In the genomic region with DNA sequence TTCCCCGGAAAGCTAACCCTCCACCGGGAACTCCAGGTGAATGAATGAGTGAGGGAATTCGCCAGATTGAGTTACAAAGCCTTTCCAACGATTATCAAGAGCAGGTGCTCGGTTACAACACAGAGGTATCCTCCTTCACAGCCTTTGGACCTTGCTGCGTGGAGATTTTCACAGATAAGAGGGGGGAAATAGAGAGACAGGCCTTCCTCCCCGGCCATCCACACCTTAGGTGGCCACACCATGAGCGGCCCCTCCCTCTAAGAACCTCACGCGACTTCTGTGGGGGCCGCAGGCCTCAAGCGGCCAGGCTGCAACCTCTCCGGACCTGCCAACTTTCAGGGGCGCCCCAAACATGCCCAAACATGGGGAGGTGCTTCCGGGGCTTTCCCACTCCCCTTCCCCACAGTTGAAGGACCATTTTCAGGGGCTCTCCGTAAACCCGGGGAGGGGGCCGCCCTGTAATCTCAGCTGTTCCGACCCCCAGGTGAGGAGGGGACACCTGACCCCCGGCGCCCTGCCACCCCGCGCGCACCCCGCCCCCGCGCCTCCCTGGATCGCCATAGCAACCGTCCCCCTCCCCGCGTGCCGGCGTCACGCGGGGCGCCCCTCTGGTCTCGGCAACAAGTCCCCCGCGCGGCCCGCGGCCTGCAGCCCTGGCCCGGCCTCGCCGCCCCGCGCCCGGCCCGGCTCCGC, we compare ENCODE assay signal across 8 cellular contexts. TPM values are rescaled to one million over a fixed set of nuclear protein-coding genes. Genes with fewer than 3 reads are reported as not detected.
DNase-seq lines count a peak whose midpoint lies in the region; ATAC-seq and TF ChIP-seq lines count a peak whose summit lies in the region.

No MANE protein-coding gene starts in this region.

- no peak for TF ChIP-seq POLR2A in upper lobe of left lung (IDR thresholded peaks at IDR 0.05)

- 3 to 6% methylated on average over 14 to 17 of the region's 50 CpGs for WGBS in upper lobe of left lung, 2 donors

- DNase-seq in AG10803 (ENCODE audit: low read depth) (no peak), naive B cell (no peak), upper lobe of left lung (no peak)
- peak; percentile 13 for DNase-seq in T-helper 2 cell treated with Interferon-gamma antibody and Interleukin-4, amounts not matched to agents 5 μg/mL and 100 μg/mL, for 36 hours (ENCODE audit: low spot score)
- DNase-seq in effector memory CD4-positive, alpha-beta T cell: no peak

- peaks cover 3% of the 10 kb centered on the region for H3K36me3 Mint-ChIP-seq in T-helper 2 cell treated with Interferon-gamma antibody and Interleukin-4, amounts not matched to agents 5 μg/mL and 100 μg/mL, for 36 hours (ENCODE audit: low read depth)
- no peaks in the 10 kb centered on the region for H3K36me3 Mint-ChIP-seq in naive B cell

- peaks cover 13% of the 10 kb centered on the region for H3K27me3 Mint-ChIP-seq in T-helper 2 cell treated with Interferon-gamma antibody and Interleukin-4, amounts not matched to agents 5 μg/mL and 100 μg/mL, for 36 hours (ENCODE audit: low read depth)
- peaks cover 0 to 5% (median 0%) of the 10 kb centered on the region in 3 donors for H3K27me3 Mint-ChIP-seq in naive B cell

- H3K4me3 ChIP-seq in AG10803 (ENCODE audit: low read length) (peak overlapping the region; percentile 77), upper lobe of left lung (peak overlapping the region; percentile 48 to 77 (median 62))
- H3K4me3 ChIP-seq in effector memory CD4-positive, alpha-beta T cell (ENCODE audit: insufficient read depth, low read depth, low read length, poor library complexity, severe bottlenecking): peak overlapping the region; percentile 60

- ATAC-seq in GM18520 (IDR thresholded peaks at IDR 0.05; ENCODE audit: unreplicated experiment) (peak; percentile 14), HG03135 (IDR thresholded peaks at IDR 0.05; ENCODE audit: unreplicated experiment) (peak; percentile 22), naive B cell (ENCODE audit: low read depth in 2 of 2) (peak; percentile 6 to 15), upper lobe of left lung (ENCODE audit: low FRiP score in 2 of 2) (no peak), HG03457 (IDR thresholded peaks at IDR 0.05; ENCODE audit: unreplicated experiment) (no peak)

- H3K4me1 ChIP-seq in effector memory CD4-positive, alpha-beta T cell (ENCODE audit: control insufficient read depth, insufficient read depth, low read length, poor library complexity, severe bottlenecking): peaks cover 14% of the 10 kb centered on the region
- peaks cover 28 to 38% (median 35%) of the 10 kb centered on the region in 4 donors for H3K4me1 ChIP-seq in upper lobe of left lung

- no peaks in the 10 kb centered on the region for H3K36me3 ChIP-seq in effector memory CD4-positive, alpha-beta T cell (ENCODE audit: control insufficient read depth, insufficient read depth, low read length)
- H3K36me3 ChIP-seq in upper lobe of left lung: no peaks in the 10 kb centered on the region

- TF ChIP-seq CTCF in AG10803 (conservative IDR thresholded peaks at IDR 0.05; ENCODE audit: low read length): no peak
- TF ChIP-seq CTCF in upper lobe of left lung (IDR thresholded peaks at IDR 0.05): no peak

- peaks cover 29% of the 10 kb centered on the region for H3K4me1 Mint-ChIP-seq in T-helper 2 cell treated with Interferon-gamma antibody and Interleukin-4, amounts not matched to agents 5 μg/mL and 100 μg/mL, for 36 hours (ENCODE audit: low read depth)
- peaks cover 35 to 41% (median 39%) of the 10 kb centered on the region in 3 donors for H3K4me1 Mint-ChIP-seq in naive B cell

- H3K27ac ChIP-seq in effector memory CD4-positive, alpha-beta T cell (ENCODE audit: insufficient read depth, low read length, poor library complexity, severe bottlenecking): peak overlapping the region; percentile 21
- peak overlapping the region; percentile 55 to 86 (median 77) for H3K27ac ChIP-seq in upper lobe of left lung

- H3K9me3 Mint-ChIP-seq in T-helper 2 cell treated with Interferon-gamma antibody and Interleukin-4, amounts not matched to agents 5 μg/mL and 100 μg/mL, for 36 hours: peaks cover 7% of the 10 kb centered on the region
- no peaks in the 10 kb centered on the region for H3K9me3 Mint-ChIP-seq in naive B cell

- no peaks in the 10 kb centered on the region for H3K9me3 ChIP-seq in effector memory CD4-positive, alpha-beta T cell (ENCODE audit: control insufficient read depth, low read length)
- no peaks in the 10 kb centered on the region for H3K9me3 ChIP-seq in upper lobe of left lung

- H3K27me3 ChIP-seq in effector memory CD4-positive, alpha-beta T cell (replicated peaks; ENCODE audit: control insufficient read depth, insufficient read depth, low read length, poor library complexity, severe bottlenecking): no peaks in the 10 kb centered on the region
- no peaks in the 10 kb centered on the region for H3K27me3 ChIP-seq in upper lobe of left lung

- H3K27ac Mint-ChIP-seq in T-helper 2 cell treated with Interferon-gamma antibody and Interleukin-4, amounts not matched to agents 5 μg/mL and 100 μg/mL, for 36 hours: peak overlapping the region; percentile 34
- peak overlapping the region; percentile 31 to 94 (median 84) for H3K27ac Mint-ChIP-seq in naive B cell

- peak overlapping the region; percentile 87 for H3K4me3 Mint-ChIP-seq in T-helper 2 cell treated with Interferon-gamma antibody and Interleukin-4, amounts not matched to agents 5 μg/mL and 100 μg/mL, for 36 hours
- peak overlapping the region; percentile 81 to 95 (median 90) for H3K4me3 Mint-ChIP-seq in naive B cell

- no peak for TF ChIP-seq EP300 in upper lobe of left lung (IDR thresholded peaks at IDR 0.05)

RNA-seq across cellular contexts. Expression of a gene that starts 0.6 kb away (rescaled TPM):
- polyA plus RNA-seq in naive B cell (ENCODE audit: low read depth in 6 of 6): 1 to 10 TPM; 4.0 to 9.5 (median 5.3) TPM
- 10 to 100 TPM in 5 of 6 donors, 1 to 10 TPM in 1; 9.8 to 46.1 (median 16.0) TPM for total RNA-seq in upper lobe of left lung

Comparison
In these comparisons a context has a peak if more than half of its experiments do, and no peak if none do; other contexts are left out.
1. ATAC-seq: peak in GM18520 (single experiment), HG03135 (single experiment) and naive B cell (2 of 2); none in upper lobe of left lung (0 of 2) and HG03457 (single experiment).
2. Peak in every context shown above with its lines, with median percentiles within 50 percentile points of each other: H3K4me3 ChIP-seq.